Comparison of ENCODE assay signal across 8 cellular contexts in the genomic region with DNA sequence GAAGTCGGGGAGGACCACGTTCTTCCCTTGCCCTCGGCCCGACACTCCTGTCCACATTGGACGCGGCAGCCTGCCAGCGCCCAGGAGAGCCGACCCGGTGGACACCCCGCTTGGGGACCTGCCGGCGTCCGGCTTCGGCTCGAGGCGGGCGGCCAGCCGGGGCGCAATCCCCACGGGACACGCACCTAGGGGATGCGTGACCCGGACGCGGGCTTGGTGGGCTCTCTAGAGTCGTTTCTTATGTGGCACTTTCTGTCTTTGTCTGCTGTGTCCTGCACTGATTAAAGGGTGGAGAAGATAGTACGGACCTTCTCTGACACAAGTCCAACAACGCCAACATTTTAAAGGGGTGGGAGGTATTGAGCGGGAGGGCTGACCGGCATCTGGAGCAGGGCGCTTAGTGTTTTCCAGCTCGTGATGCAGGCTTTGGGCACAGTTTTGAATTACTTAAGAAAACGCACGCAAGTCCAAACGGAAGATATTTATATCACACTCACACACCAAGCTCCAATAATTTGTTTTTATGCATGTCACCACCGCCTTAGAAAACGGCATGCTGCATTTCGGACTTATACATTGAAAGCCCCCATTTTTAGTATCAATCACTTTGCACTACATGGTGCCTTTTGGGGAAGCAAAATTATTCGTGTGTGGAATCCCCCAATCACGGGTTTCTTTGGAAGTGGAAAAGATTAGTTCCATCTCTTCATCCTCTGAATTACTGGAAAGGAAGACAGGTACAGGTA. TPM values are rescaled to one million over a fixed set of nuclear protein-coding genes. Genes with fewer than 3 reads are reported as not detected.
A peak's percentile ranks its signal among the peaks of the same experiment; 100 is the strongest.
DNase-seq lines count a peak whose midpoint lies in the region; ATAC-seq and TF ChIP-seq lines count a peak whose summit lies in the region.

No MANE protein-coding gene starts in this region.

- ATAC-seq in GM21717 (IDR thresholded peaks at IDR 0.05; ENCODE audit: unreplicated experiment) (peak; percentile 10), memory B cell (ENCODE audit: low read depth) (no peak)

- H3K36me3 ChIP-seq in GM06990 (ENCODE audit: control insufficient read depth, insufficient read depth, low read length) (no peaks in the 10 kb centered on the region), Loucy (ENCODE audit: insufficient read depth, low read length) (no peaks in the 10 kb centered on the region), transverse colon (no peaks in the 10 kb centered on the region)

- peaks cover 50% of the 10 kb centered on the region for H3K4me1 ChIP-seq in Loucy (ENCODE audit: insufficient read depth, low read length, poor library complexity, severe bottlenecking)
- H3K4me1 ChIP-seq in transverse colon = peaks cover 3 to 30% (median 26%) of the 10 kb centered on the region in 4 donors

- H3K4me3 ChIP-seq in GM06990 (replicated peaks; ENCODE audit: low read depth, low read length) = peak overlapping the region; percentile 74
- peak overlapping the region; percentile 76 for H3K4me3 ChIP-seq in Loucy (ENCODE audit: low read length, poor library complexity, severe bottlenecking)
- peak overlapping the region; percentile 67 to 68 for H3K4me3 ChIP-seq in cardiac fibroblast (replicated peaks in 1 of 2; ENCODE audit: low read depth in 2 of 2, low read length in 2 of 2)
- H3K4me3 ChIP-seq in transverse colon = peak overlapping the region; percentile 73 to 92 (median 83)

- H3K9me3 ChIP-seq in Loucy (ENCODE audit: insufficient read depth, low read depth, low read length) (no peaks in the 10 kb centered on the region), transverse colon (no peaks in the 10 kb centered on the region)

- TF ChIP-seq POLR2A in transverse colon (IDR thresholded peaks at IDR 0.05) = no peak

- TF ChIP-seq CTCF in GM06990 (IDR thresholded peaks at IDR 0.05; ENCODE audit: insufficient read depth, low read length, poor library complexity, severe bottlenecking) = no peak
- TF ChIP-seq CTCF in Loucy (conservative IDR thresholded peaks at IDR 0.05; ENCODE audit: low read length) = no peak
- no peak for TF ChIP-seq CTCF in cardiac fibroblast (IDR thresholded peaks at IDR 0.05; ENCODE audit: low read depth, low read length)
- no peak for TF ChIP-seq CTCF in transverse colon (IDR thresholded peaks at IDR 0.05)

- H3K27me3 Mint-ChIP-seq in memory B cell = peaks cover 8% of the 10 kb centered on the region

- H2AFZ ChIP-seq in Loucy (ENCODE audit: low read length) = no peak overlapping the region

- peaks cover 43% of the 10 kb centered on the region for H3K79me2 ChIP-seq in Loucy (ENCODE audit: insufficient read depth, low read length)

- WGBS in transverse colon (ENCODE audit: low coverage in 1 of 2), 2 donors = 3 to 10% methylated on average over 5 to 33 of the region's 40 CpGs

- H3K27me3 ChIP-seq in GM06990 (replicated peaks; ENCODE audit: control insufficient read depth, insufficient read depth, low read length) = peaks cover 2% of the 10 kb centered on the region
- H3K27me3 ChIP-seq in Loucy (ENCODE audit: insufficient read depth, low read length, poor library complexity, severe bottlenecking) = no peaks in the 10 kb centered on the region
- H3K27me3 ChIP-seq in transverse colon = peaks cover 91% of the 10 kb centered on the region

- peak overlapping the region; percentile 32 for H3K27ac Mint-ChIP-seq in memory B cell

- peaks cover 7% of the 10 kb centered on the region for H3K4me1 Mint-ChIP-seq in memory B cell

- H3F3A ChIP-seq in Loucy (ENCODE audit: low read depth) = peaks cover 3% of the 10 kb centered on the region; the same call in 1 of the 2 replicates

- TF ChIP-seq EP300 in transverse colon (IDR thresholded peaks at IDR 0.05; ENCODE audit: low read depth) = no peak

- intact Hi-C loops in transverse colon (cut with DNase I; ENCODE audit: low total_unique reads) = no loop called here

- DNase-seq in GM06990 (ENCODE audit: extremely low read depth, insufficient read length) = no peak
- peak; percentile 40 to 42 for DNase-seq in cardiac fibroblast (ENCODE audit: low read depth in 2 of 2)
- DNase-seq in memory B cell (ENCODE audit: low spot score in 2 of 2) = no peak
- no peak for DNase-seq in transverse colon
- DNase-seq in NCI-H524 (lab: John Stamatoyannopoulos, UW) = no peak
- no peak for DNase-seq in COR-L47 (lab: John Stamatoyannopoulos, UW)

- in situ Hi-C loops in transverse colon (cut with MboI; ENCODE audit: low pct_ligation_motif_present in 1 of 4, low pct_unique_long_range_greater_than_20kb in 1 of 4, low sequenced_read_pairs in 3 of 4) = no loop called here

- H3K27ac ChIP-seq in transverse colon = peak overlapping the region; percentile 92 to 97 (median 94)

- H3K9me2 ChIP-seq in Loucy (replicated peaks; ENCODE audit: low read depth, low read length) = no peaks in the 10 kb centered on the region

- H3K9ac ChIP-seq in Loucy (ENCODE audit: low read depth, low read length, poor library complexity, severe bottlenecking) = peak overlapping the region; percentile 90

- H3K4me2 ChIP-seq in Loucy (ENCODE audit: low read depth, low read length, poor library complexity, severe bottlenecking) = peak overlapping the region; percentile 73

- H3K9me3 Mint-ChIP-seq in memory B cell = peaks cover 2% of the 10 kb centered on the region

- H4K20me1 ChIP-seq in Loucy (ENCODE audit: insufficient read depth, low read length, poor library complexity, severe bottlenecking) = no peaks in the 10 kb centered on the region

- peak overlapping the region; percentile 76 for H3K4me3 Mint-ChIP-seq in memory B cell

- H3K36me3 Mint-ChIP-seq in memory B cell = peaks cover under 1% of the 10 kb centered on the region

RNA-seq across cellular contexts. Expression of gene SPAG6, which starts 3.9 kb away (rescaled TPM):
- total RNA-seq in transverse colon = not detected

RNA-seq across cellular contexts. Expression of gene BMI1, which starts 20.5 kb away (rescaled TPM):
- 10 to 100 TPM; 29.2 to 63.0 (median 42.5) TPM for total RNA-seq in transverse colon

RNA-seq across cellular contexts. Expression of gene COMMD3, which starts 25.2 kb away (rescaled TPM):
- total RNA-seq in transverse colon = 10 to 100 TPM in 2 of 4 donors, 1 to 10 TPM in 2; 3.0 to 35.1 (median 18.3) TPM

Comparison
In these comparisons a context has a peak if more than half of its experiments do, and no peak if none do; other contexts are left out.
1. DNase-seq: peak in cardiac fibroblast (2 of 2); none in GM06990 (single experiment), memory B cell (0 of 2), transverse colon (single experiment), NCI-H524 (0 of 2) and COR-L47 (single experiment).
2. Peak in every context shown above with its lines, with median percentiles within 50 percentile points of each other: H3K4me3 ChIP-seq.